ENCODE assay signal across 9 cellular contexts in genomic region chr6:27096834-27097511, GRCh38.
A peak's percentile ranks its signal among the peaks of the same experiment; 100 is the strongest.
DNase-seq lines count a peak whose midpoint lies in the region; ATAC-seq, FAIRE-seq and TF ChIP-seq lines count a peak whose summit lies in the region.
"Had no signal": no experiment of that assay in that cellular context is flagged by ENCODE, and none has a peak within 500 bp of the region (broad histone marks: within the 10 kb centered on the region; RNA-seq: fewer than 3 reads in every experiment).

No MANE protein-coding gene starts in this region.

- peak overlapping the region; percentile 84 for H3K27ac Mint-ChIP-seq in stimulated activated effector memory CD8-positive, alpha-beta T cell treated with anti-CD3 and anti-CD28 coated beads, Interleukin-12 subunit alpha, Interleukin-12 subunit beta, amount 100 ng/mL, for 72 hours

- H3K9me3 Mint-ChIP-seq in stimulated activated effector memory CD8-positive, alpha-beta T cell treated with anti-CD3 and anti-CD28 coated beads, Interleukin-12 subunit alpha, Interleukin-12 subunit beta, amount 100 ng/mL, for 72 hours, result no peaks in the 10 kb centered on the region

- H3K4me1 ChIP-seq in RWPE2 (ENCODE audit: insufficient read depth, poor library complexity, severe bottlenecking), result peaks cover 7% of the 10 kb centered on the region
- H3K4me1 ChIP-seq in lung (ENCODE audit: control insufficient read depth in 2 of 2, insufficient read depth in 2 of 2, low read length in 2 of 2), result peaks cover 0 to 6% of the 10 kb centered on the region in 2 donors

- H3K36me3 ChIP-seq in RWPE2 (ENCODE audit: low read depth), result no peaks in the 10 kb centered on the region
- no peaks in the 10 kb centered on the region for H3K36me3 ChIP-seq in lung (ENCODE audit: control insufficient read depth in 2 of 2, insufficient read depth in 2 of 2, low read length in 2 of 2)

- peak overlapping the region; percentile 23 for H3K27ac ChIP-seq in RWPE2 (ENCODE audit: poor library complexity, severe bottlenecking)
- peak overlapping the region in 1 of 2 donors; percentile 36 for H3K27ac ChIP-seq in lung (ENCODE audit: low read depth in 1 of 2, low read length in 1 of 2)

- H3K9me3 ChIP-seq in RWPE2 (ENCODE audit: severe bottlenecking) (no peaks in the 10 kb centered on the region), lung (ENCODE audit: control insufficient read depth in 2 of 2, insufficient read depth in 1 of 2, low read length in 1 of 2) (no peaks in the 10 kb centered on the region)

- DNase-seq in GM12892 (ENCODE audit: insufficient read length), result peak; percentile 25
- peak; percentile 63 for DNase-seq in RWPE2 (ENCODE audit: low spot score)
- peak; percentile 78 for DNase-seq in choroid plexus epithelial cell (ENCODE audit: low read depth)
- DNase-seq in lung (ENCODE audit: low spot score), result peak; percentile 51
- DNase-seq in stimulated activated effector memory CD8-positive, alpha-beta T cell treated with anti-CD3 and anti-CD28 coated beads, Interleukin-12 subunit alpha, Interleukin-12 subunit beta, amount 100 ng/mL, for 72 hours (ENCODE audit: low spot score in 2 of 2), result peak in 1 of 2 donors; percentile 58
- DNase-seq in cortex of kidney (lab: John Stamatoyannopoulos, UW), result no peak

- 1 to 2% methylated on average over 45 of the region's 45 CpGs for WGBS in lung, 2 donors

- H3K4me1 Mint-ChIP-seq in stimulated activated effector memory CD8-positive, alpha-beta T cell treated with anti-CD3 and anti-CD28 coated beads, Interleukin-12 subunit alpha, Interleukin-12 subunit beta, amount 100 ng/mL, for 72 hours, result peaks cover 17% of the 10 kb centered on the region

- ATAC-seq in RWPE2 (ENCODE audit: low read depth) (peak; percentile 85), lung (ENCODE audit: insufficient read depth, low FRiP score) (peak; percentile 79), HG02588 (IDR thresholded peaks at IDR 0.05; ENCODE audit: unreplicated experiment) (no peak), HG03378 (IDR thresholded peaks at IDR 0.05; ENCODE audit: unreplicated experiment) (no peak)
- ATAC-seq in stimulated activated effector memory CD8-positive, alpha-beta T cell treated with anti-CD3 and anti-CD28 coated beads, Interleukin-12 subunit alpha, Interleukin-12 subunit beta, amount 100 ng/mL, for 72 hours, result peak; percentile 56

- no peak for TF ChIP-seq POLR2A in GM12892 (IDR thresholded peaks at IDR 0.05; ENCODE audit: low read depth, low read length)

- H3K27me3 ChIP-seq in RWPE2 (ENCODE audit: insufficient read depth, poor library complexity, severe bottlenecking) (no peaks in the 10 kb centered on the region), lung (ENCODE audit: control insufficient read depth, insufficient read depth) (no peaks in the 10 kb centered on the region)

- peak overlapping the region; percentile 72 for H3K4me3 Mint-ChIP-seq in stimulated activated effector memory CD8-positive, alpha-beta T cell treated with anti-CD3 and anti-CD28 coated beads, Interleukin-12 subunit alpha, Interleukin-12 subunit beta, amount 100 ng/mL, for 72 hours

- peak; percentile 14 for FAIRE-seq in GM12892 (lab: Jason Lieb, UNC)
- FAIRE-seq: TTC549 had no signal

- H3K36me3 Mint-ChIP-seq in stimulated activated effector memory CD8-positive, alpha-beta T cell treated with anti-CD3 and anti-CD28 coated beads, Interleukin-12 subunit alpha, Interleukin-12 subunit beta, amount 100 ng/mL, for 72 hours, result peaks cover 10% of the 10 kb centered on the region

- TF ChIP-seq CTCF in RWPE2 (IDR thresholded peaks at IDR 0.05; ENCODE audit: poor library complexity, severe bottlenecking) (no peak), choroid plexus epithelial cell (conservative IDR thresholded peaks at IDR 0.05; ENCODE audit: low read depth, low read length) (no peak), lung (IDR thresholded peaks at IDR 0.05; ENCODE audit: control extremely low read depth, extremely low read depth) (no peak)

- H3K4me3 ChIP-seq in RWPE2 (ENCODE audit: severe bottlenecking) (peak overlapping the region; percentile 35), choroid plexus epithelial cell (ENCODE audit: low read depth, low read length) (peak overlapping the region; percentile 73), lung (peak overlapping the region; percentile 36)

Comparison
In these comparisons a context has a peak if more than half of its experiments do, and no peak if none do; other contexts are left out.
1. ATAC-seq: peak in RWPE2 (single experiment), lung (single experiment) and stimulated activated effector memory CD8-positive, alpha-beta T cell treated with anti-CD3 and anti-CD28 coated beads, Interleukin-12 subunit alpha, Interleukin-12 subunit beta, amount 100 ng/mL, for 72 hours (single experiment); none in HG02588 (single experiment) and HG03378 (single experiment).
2. Peak in every context shown above with its lines, with median percentiles within 50 percentile points of each other: H3K4me3 ChIP-seq.